14 cellular contexts compared by ENCODE assay signal in genomic region chr1:167666416-167666815, GRCh38. TPM values are rescaled to one million over a fixed set of nuclear protein-coding genes. Genes with fewer than 3 reads are reported as not detected.
DNase-seq lines count a peak whose midpoint lies in the region; ATAC-seq, FAIRE-seq and TF ChIP-seq lines count a peak whose summit lies in the region.
"Had no signal": no experiment of that assay in that cellular context is flagged by ENCODE, and none has a peak within 500 bp of the region (broad histone marks: within the 10 kb centered on the region; RNA-seq: fewer than 3 reads in every experiment).

No MANE protein-coding gene starts in this region.

- intact Hi-C loops in kidney (cut with DNase I): no loop called here

- peak overlapping the region; percentile 66 for H3K4me2 ChIP-seq in GM23248 (ENCODE audit: unreplicated experiment)

- H3K27me3 ChIP-seq in GM23248 (replicated peaks; ENCODE audit: insufficient read depth): no peaks in the 10 kb centered on the region
- H3K27me3 ChIP-seq in brain microvascular endothelial cell (replicated peaks): no peaks in the 10 kb centered on the region
- H3K27me3 ChIP-seq: MG63 had no signal

- no peaks in the 10 kb centered on the region for H3K9me3 ChIP-seq in GM23248 (ENCODE audit: low read depth)
- no peaks in the 10 kb centered on the region for H3K9me3 ChIP-seq in kidney (ENCODE audit: control insufficient read depth in 1 of 2, low read length in 2 of 2)
- H3K9me3 ChIP-seq: MG63 had no signal

- no peaks in the 10 kb centered on the region for H4K20me1 ChIP-seq in GM23248 (ENCODE audit: insufficient read depth)

- H3K4me1 ChIP-seq in GM23248 (ENCODE audit: insufficient read depth): peaks cover 48% of the 10 kb centered on the region
- H3K4me1 ChIP-seq in kidney (ENCODE audit: control insufficient read depth in 1 of 2, insufficient read depth in 1 of 2, low read depth in 1 of 2, low read length in 2 of 2): peaks cover 0 to 4% of the 10 kb centered on the region in 2 donors

- TF ChIP-seq CTCF in brain microvascular endothelial cell (IDR thresholded peaks at IDR 0.05; ENCODE audit: low read depth, low read length, missing control alignments): no peak
- TF ChIP-seq CTCF in kidney (IDR thresholded peaks at IDR 0.05; ENCODE audit: borderline replicate concordance, extremely low read depth, insufficient read depth): no peak

- H3K9ac ChIP-seq in GM23248 (peak overlapping the region; percentile 25; the same call in 1 of the 2 replicates), kidney (ENCODE audit: low read length in 2 of 2) (no peak overlapping the region)

- FAIRE-seq in kidney (lab: Jason Lieb, UNC): no peak
- FAIRE-seq: D721Med had no signal

- no peaks in the 10 kb centered on the region for H3K79me2 ChIP-seq in GM23248 (ENCODE audit: insufficient read depth)

- H3K27ac ChIP-seq in GM23248: peak overlapping the region; percentile 80
- H3K27ac ChIP-seq in brain microvascular endothelial cell: peak overlapping the region; percentile 21
- H3K27ac ChIP-seq in kidney (ENCODE audit: low read depth in 2 of 2, low read length in 2 of 2): no peak overlapping the region

- 5 to 6% methylated on average over 4 of the region's 4 CpGs for whole genome bisulfite sequencing in GM23248 (ENCODE audit: low coverage in 1 of 2, low lambda C conversion rate in 2 of 2, missing lambda C conversion rate in 2 of 2), 2 experiments

- no peak for ATAC-seq in GM21786 (IDR thresholded peaks at IDR 0.05; ENCODE audit: unreplicated experiment)

- in situ Hi-C loops in GM23248 (cut with MboI) (no loop called here), brain microvascular endothelial cell (cut with HindIII; ENCODE audit: low pct_ligation_motif_present, low sequenced_read_pairs) (no loop called here)

- H3K36me3 ChIP-seq in GM23248 (ENCODE audit: low read depth) (no peaks in the 10 kb centered on the region), brain microvascular endothelial cell (replicated peaks) (no peaks in the 10 kb centered on the region), kidney (ENCODE audit: control insufficient read depth in 1 of 2, insufficient read depth in 2 of 2, low read length in 2 of 2) (no peaks in the 10 kb centered on the region)
- H3K36me3 ChIP-seq: MG63 had no signal

- peaks cover 38% of the 10 kb centered on the region for H3F3A ChIP-seq in GM23248 (ENCODE audit: insufficient read depth)

- no peaks in the 10 kb centered on the region for H3K9me2 ChIP-seq in GM23248 (ENCODE audit: insufficient read depth)

- H2AFZ ChIP-seq in GM23248: peak overlapping the region; percentile 59

- H3K4me3 ChIP-seq in GM23248: peak overlapping the region; percentile 41
- H3K4me3 ChIP-seq in brain microvascular endothelial cell (ENCODE audit: low read depth, low read length): no peak overlapping the region
- H3K4me3 ChIP-seq in kidney (ENCODE audit: low read length in 2 of 2): no peak overlapping the region
- H3K4me3 ChIP-seq: MG63 had no signal

- DNase-seq in AG08395 (ENCODE audit: low spot score): peak; percentile 93
- DNase-seq in GM23248: peak; percentile 98
- DNase-seq in brain microvascular endothelial cell: peak; percentile 84
- DNase-seq in islet precursor cell: peak; percentile 88
- no peak for DNase-seq in HuH-7 (ENCODE audit: low spot score)
- no peak for DNase-seq in OCI-M1 (lab: John Stamatoyannopoulos, UW)
- DNase-seq in kidney: no peak
- DNase-seq: cerebellar nuclear complex, MG63, NCI-H526 treated with DMSO at 0.1 percent for 48 hours, nephron progenitor cell, SW 1271 had no signal

RNA-seq across cellular contexts. Expression of gene RCSD1, which starts 36.4 kb away (rescaled TPM):
- total RNA-seq in GM23248 (2014; rRNA removed; shearing (Covaris generic)): 0.22 TPM in 1 of 2 replicates, not detected in the other
- polyA plus RNA-seq in GM23248 (2016; fragmentation: Nextera tagmentation; extraction: Ambion mirVana) (0.15 and 0.23 TPM in 2 replicates), kidney (ENCODE audit: insufficient read depth, low read depth, low replicate concordance) (3.9 TPM)
- total RNA-seq in kidney: 18.3 TPM

RNA-seq across cellular contexts. Expression of gene MPZL1, which starts 55.4 kb away (rescaled TPM):
- 144 and 189 TPM in 2 replicates for total RNA-seq in GM23248 (2014; rRNA removed; shearing (Covaris generic))
- polyA plus RNA-seq in GM23248 (2016; fragmentation: Nextera tagmentation; extraction: Ambion mirVana) (284 and 289 TPM in 2 replicates), kidney (ENCODE audit: insufficient read depth, low read depth, low replicate concordance) (42.1 TPM)
- 98.3 TPM for total RNA-seq in kidney

Comparison
In these comparisons a context has a peak if more than half of its experiments do, and no peak if none do; other contexts are left out.
1. DNase-seq: peak in AG08395 (single experiment), GM23248 (single experiment), brain microvascular endothelial cell (single experiment) and islet precursor cell (single experiment); none in HuH-7 (single experiment), OCI-M1 (single experiment) and kidney (single experiment).
2. H3K27ac ChIP-seq: peak in GM23248 (single experiment) and brain microvascular endothelial cell (single experiment); none in kidney (0 of 2).
3. RNA of gene RCSD1, which starts 36.4 kb away (total RNA-seq): 18.3 TPM in kidney (single experiment); 0.22 TPM in GM23248; every median in the first group is over 10 times any median in the second.